In genomic region chr1:9659328-9659727, GRCh38 we compare ENCODE assay signal across 14 cellular contexts. TPM values are rescaled to one million over a fixed set of nuclear protein-coding genes. Genes with fewer than 3 reads are reported as not detected.
DNase-seq lines count a peak whose midpoint lies in the region; ATAC-seq, FAIRE-seq and TF ChIP-seq lines count a peak whose summit lies in the region.
"Had no signal": no experiment of that assay in that cellular context is flagged by ENCODE, and none has a peak within 500 bp of the region (broad histone marks: within the 10 kb centered on the region; RNA-seq: fewer than 3 reads in every experiment).

No MANE protein-coding gene starts in this region.

- no peaks in the 10 kb centered on the region for H3K9me2 ChIP-seq in SK-N-SH

- no peak overlapping the region for H3K27ac ChIP-seq in SK-N-SH (ENCODE audit: low read depth in 2 of 2, low read length in 1 of 2)
- peak overlapping the region; percentile 42 for H3K27ac ChIP-seq in RWPE2 (ENCODE audit: poor library complexity, severe bottlenecking)
- H3K27ac ChIP-seq: A549, left ventricle myocardium inferior had no signal

- POLR2A ChIA-PET in SK-N-SH (lab: Yijun Ruan, JAX), result interaction anchor here (0.6 kb wide), 1 partner anchor 47 kb away, joined by 4 read pairs; no protein-coding TSS in a partner anchor

- H2AFZ ChIP-seq in SK-N-SH (ENCODE audit: low read depth), result no peak overlapping the region

- 52% methylated on average over 5 of the region's 5 CpGs for WGBS in SK-N-SH (ENCODE audit: low lambda C conversion rate)

- ATAC-seq in SK-N-SH treated with all-trans-retinoic acid at 6 μM for 48 hours (peak; percentile 22; the same call in 1 of the 3 replicates), RWPE2 (ENCODE audit: low read depth) (peak; percentile 91), GM21390 (IDR thresholded peaks at IDR 0.05; ENCODE audit: unreplicated experiment) (no peak)
- ATAC-seq: sciatic nerve had no signal

- H3K27me3 ChIP-seq in SK-N-SH (ENCODE audit: insufficient read depth), result no peaks in the 10 kb centered on the region; the same call in 1 of the 2 replicates
- H3K27me3 ChIP-seq in RWPE2 (ENCODE audit: insufficient read depth, poor library complexity, severe bottlenecking), result no peaks in the 10 kb centered on the region

- H3K9ac ChIP-seq in SK-N-SH, result no peak overlapping the region

- H3K9me3 ChIP-seq in SK-N-SH (no peaks in the 10 kb centered on the region), RWPE2 (ENCODE audit: severe bottlenecking) (no peaks in the 10 kb centered on the region)
- H3K9me3 ChIP-seq: A549, left ventricle myocardium inferior had no signal

- no peak for TF ChIP-seq RAD21 in SK-N-SH (IDR thresholded peaks at IDR 0.05; ENCODE audit: low read length)

- CTCF ChIA-PET in SK-N-SH (lab: Yijun Ruan, JAX), result interaction anchor here (1.4 kb wide), 1 partner anchor 32 kb away, joined by 7 read pairs; no protein-coding TSS in a partner anchor

- no peak overlapping the region for H3K4me3 ChIP-seq in SK-N-SH (ENCODE audit: low read depth in 2 of 2, low read length in 1 of 2)
- no peak overlapping the region for H3K4me3 ChIP-seq in RWPE2 (ENCODE audit: severe bottlenecking)
- H3K4me3 ChIP-seq: A549, left ventricle myocardium inferior had no signal

- TF ChIP-seq CTCF in SK-N-SH (IDR thresholded peaks at IDR 0.05) (no peak), RWPE2 (IDR thresholded peaks at IDR 0.05; ENCODE audit: poor library complexity, severe bottlenecking) (no peak)

- H3K79me2 ChIP-seq in SK-N-SH (ENCODE audit: insufficient read depth), result no peaks in the 10 kb centered on the region

- H3K4me2 ChIP-seq in SK-N-SH, result no peak overlapping the region
- H3K4me2 ChIP-seq: A549 had no signal

- DNase-seq in SK-N-SH (no peak), RWPE2 (ENCODE audit: low spot score) (no peak), renal cortical epithelial cell (ENCODE audit: low read depth) (peak; percentile 57), occipital lobe (lab: John Stamatoyannopoulos, UW) (no peak), HuH-7.5 (ENCODE audit: low spot score) (no peak)
- DNase-seq: activated effector memory CD4-positive, alpha-beta T cell treated with anti-CD3 and anti-CD28 coated beads, Interleukin-2, amount 50 U/mL, for 16 hours; left ventricle myocardium inferior; NCI-H510A treated with DMSO at 0.1 percent for 48 hours had no signal

- H3K36me3 ChIP-seq in SK-N-SH (replicated peaks in 1 of 2; ENCODE audit: control insufficient read depth in 1 of 2, insufficient read depth in 2 of 2, low read length in 1 of 2), result no peaks in the 10 kb centered on the region
- no peaks in the 10 kb centered on the region for H3K36me3 ChIP-seq in RWPE2 (ENCODE audit: low read depth)
- H3K36me3 ChIP-seq: left ventricle myocardium inferior had no signal

- H3F3A ChIP-seq in SK-N-SH (replicated peaks; ENCODE audit: insufficient read depth), result no peaks in the 10 kb centered on the region

- no peak for TF ChIP-seq EP300 in SK-N-SH (IDR thresholded peaks at IDR 0.05; ENCODE audit: borderline replicate concordance in 1 of 2, low read depth in 1 of 2, low read length in 1 of 2)

- peak; percentile 15 for FAIRE-seq in endometrium (lab: Jason Lieb, UNC)
- FAIRE-seq: A549, endothelial cell of umbilical vein had no signal

- no peaks in the 10 kb centered on the region for H4K20me1 ChIP-seq in SK-N-SH (ENCODE audit: insufficient read depth)

- H3K4me1 ChIP-seq in SK-N-SH (ENCODE audit: control insufficient read depth in 1 of 2, insufficient read depth in 2 of 2, low read depth in 1 of 2, low read length in 1 of 2) (no peaks in the 10 kb centered on the region), RWPE2 (ENCODE audit: insufficient read depth, poor library complexity, severe bottlenecking) (peaks cover 9% of the 10 kb centered on the region)
- H3K4me1 ChIP-seq: left ventricle myocardium inferior had no signal

TF ChIP-seq in SK-N-SH treated with all-trans-retinoic acid at 6 μM for 48 hours, 23 proteins besides CTCF, POLR2A, EP300 and RAD21:
- TF ChIP-seq GLIS3 (CRISPR knock-in tag; IDR thresholded peaks at IDR 0.05) (no peak), ZC3H10 (CRISPR knock-in tag; IDR thresholded peaks at IDR 0.05) (no peak), SNAI2 (CRISPR knock-in tag; IDR thresholded peaks at IDR 0.05) (no peak), TOX (CRISPR knock-in tag; IDR thresholded peaks at IDR 0.05; ENCODE audit: borderline replicate concordance) (no peak), TCF4 (CRISPR knock-in tag; IDR thresholded peaks at IDR 0.05; ENCODE audit: borderline replicate concordance) (no peak), CSRNP3 (CRISPR knock-in tag; IDR thresholded peaks at IDR 0.05) (no peak), ARNTL (CRISPR knock-in tag; IDR thresholded peaks at IDR 0.05; ENCODE audit: borderline replicate concordance, low read depth) (no peak), OSR1 (CRISPR knock-in tag; IDR thresholded peaks at IDR 0.05) (no peak), ESRRG (CRISPR knock-in tag; IDR thresholded peaks at IDR 0.05) (no peak)

TF ChIP-seq in SK-N-SH, 30 proteins besides CTCF, POLR2A, EP300 and RAD21:
- no peak for TF ChIP-seq FOXM1 (IDR thresholded peaks at IDR 0.05; ENCODE audit: low read depth)
- TF ChIP-seq REST (IDR thresholded peaks at IDR 0.05; ENCODE audit: low read depth, low read length), result no peak
- TF ChIP-seq POLR2AphosphoS5 (IDR thresholded peaks at IDR 0.05; ENCODE audit: low read depth, low read length), result no peak
- TF ChIP-seq FOSL2 (IDR thresholded peaks at IDR 0.05; ENCODE audit: borderline replicate concordance, low read depth), result no peak
- no peak for TF ChIP-seq PBX3 (IDR thresholded peaks at IDR 0.05)
- no peak for TF ChIP-seq EZH2phosphoT487 (IDR thresholded peaks at IDR 0.05; ENCODE audit: borderline replicate concordance, low read depth)
- TF ChIP-seq TCF12 (IDR thresholded peaks at IDR 0.05), result no peak
- TF ChIP-seq GABPA (IDR thresholded peaks at IDR 0.05; ENCODE audit: low read depth), result no peak

RNA-seq across cellular contexts. Expression of gene PIK3CD, which starts 7.8 kb away (rescaled TPM):
- 5.5 and 6.0 TPM in 2 replicates for polyA plus RNA-seq in SK-N-SH (2012; rRNA removed)
- 2.7 and 3.9 TPM in 2 replicates for polyA plus RNA-seq in SK-N-SH (2012; cell fraction: cytosol; rRNA removed)
- 12.9 and 13.6 TPM in 2 replicates for polyA plus RNA-seq in SK-N-SH (2012; cell fraction: nucleus; rRNA removed)
- total RNA-seq in renal cortical epithelial cell (18.4 and 29.5 TPM in 2 replicates), occipital lobe (13.3 TPM)
